8 cellular contexts compared by ENCODE assay signal in genomic region chr2:238238766-238239551, GRCh38. TPM values are rescaled to one million over a fixed set of nuclear protein-coding genes. Genes with fewer than 3 reads are reported as not detected.
DNase-seq lines count a peak whose midpoint lies in the region; ATAC-seq and TF ChIP-seq lines count a peak whose summit lies in the region.

No MANE protein-coding gene starts in this region.

- H3K36me3 ChIP-seq in hepatocyte (replicated peaks; ENCODE audit: insufficient read depth, low read depth), result no peaks in the 10 kb centered on the region

- TF ChIP-seq EP300 in Ishikawa (IDR thresholded peaks at IDR 0.05; ENCODE audit: borderline replicate concordance), result no peak

- ATAC-seq in activated T-cell treated with anti-CD3 and anti-CD28 coated beads, Interleukin-2, amount 50 U/mL, for 4 hours, result peak; percentile 26 to 28
- peak; percentile 43 for ATAC-seq in stimulated activated effector memory CD8-positive, alpha-beta T cell treated with anti-CD3 and anti-CD28 coated beads, Interleukin-12 subunit alpha, Interleukin-12 subunit beta, amount 100 ng/mL, for 72 hours
- ATAC-seq in GM21360 (IDR thresholded peaks at IDR 0.05; ENCODE audit: unreplicated experiment) (no peak), HG03571 (IDR thresholded peaks at IDR 0.05; ENCODE audit: unreplicated experiment) (no peak)

- no peak overlapping the region for H3K27ac Mint-ChIP-seq in stimulated activated effector memory CD8-positive, alpha-beta T cell treated with anti-CD3 and anti-CD28 coated beads, Interleukin-12 subunit alpha, Interleukin-12 subunit beta, amount 100 ng/mL, for 72 hours

- H3K27me3 ChIP-seq in hepatocyte, result peaks cover 14% of the 10 kb centered on the region

- H3K27ac ChIP-seq in hepatocyte, result no peak overlapping the region

- TF ChIP-seq RAD21 in Ishikawa (IDR thresholded peaks at IDR 0.05; ENCODE audit: low read depth), result no peak

- H2AFZ ChIP-seq in hepatocyte, result peak overlapping the region; percentile 49

- DNase-seq in NCI-H748 (lab: John Stamatoyannopoulos, UW; ENCODE audit: unreplicated experiment) (peak; percentile 78), NCI-H748 treated with DMSO at 0.1 percent for 48 hours (lab: John Stamatoyannopoulos, UW) (no peak), hepatocyte (ENCODE audit: low spot score) (peak; percentile 41)
- DNase-seq in activated T-cell treated with anti-CD3 and anti-CD28 coated beads, Interleukin-2, amount 50 U/mL, for 4 hours, result peak; percentile 21
- no peak for DNase-seq in stimulated activated effector memory CD8-positive, alpha-beta T cell treated with anti-CD3 and anti-CD28 coated beads, Interleukin-12 subunit alpha, Interleukin-12 subunit beta, amount 100 ng/mL, for 72 hours (ENCODE audit: low spot score in 2 of 2)

- TF ChIP-seq CTCF in hepatocyte (IDR thresholded peaks at IDR 0.05; ENCODE audit: poor library complexity), result no peak

- H3K4me1 ChIP-seq in hepatocyte (ENCODE audit: insufficient read depth), result peaks cover 32% of the 10 kb centered on the region

- H3K4me3 ChIP-seq in hepatocyte, result no peak overlapping the region

- no peaks in the 10 kb centered on the region for H3K9me3 ChIP-seq in hepatocyte (ENCODE audit: low read depth)

- H4K20me1 ChIP-seq in hepatocyte (ENCODE audit: insufficient read depth, poor library complexity, severe bottlenecking), result no peaks in the 10 kb centered on the region

- peak overlapping the region; percentile 55 for H3K4me3 Mint-ChIP-seq in activated T-cell treated with anti-CD3 and anti-CD28 coated beads, Interleukin-2, amount 50 U/mL, for 4 hours
- H3K4me3 Mint-ChIP-seq in stimulated activated effector memory CD8-positive, alpha-beta T cell treated with anti-CD3 and anti-CD28 coated beads, Interleukin-12 subunit alpha, Interleukin-12 subunit beta, amount 100 ng/mL, for 72 hours, result peak overlapping the region; percentile 31

- no peaks in the 10 kb centered on the region for H3K36me3 Mint-ChIP-seq in activated T-cell treated with anti-CD3 and anti-CD28 coated beads, Interleukin-2, amount 50 U/mL, for 4 hours (ENCODE audit: insufficient read depth)
- H3K36me3 Mint-ChIP-seq in stimulated activated effector memory CD8-positive, alpha-beta T cell treated with anti-CD3 and anti-CD28 coated beads, Interleukin-12 subunit alpha, Interleukin-12 subunit beta, amount 100 ng/mL, for 72 hours, result peaks cover 6% of the 10 kb centered on the region

- no peaks in the 10 kb centered on the region for H3K9me2 ChIP-seq in hepatocyte (replicated peaks; ENCODE audit: insufficient read depth)

- peaks cover 7% of the 10 kb centered on the region for H3K4me1 Mint-ChIP-seq in activated T-cell treated with anti-CD3 and anti-CD28 coated beads, Interleukin-2, amount 50 U/mL, for 4 hours (ENCODE audit: low read depth)
- peaks cover 6% of the 10 kb centered on the region for H3K4me1 Mint-ChIP-seq in stimulated activated effector memory CD8-positive, alpha-beta T cell treated with anti-CD3 and anti-CD28 coated beads, Interleukin-12 subunit alpha, Interleukin-12 subunit beta, amount 100 ng/mL, for 72 hours

- peak overlapping the region; percentile 99 for H3K4me2 ChIP-seq in hepatocyte

- H3K9me3 Mint-ChIP-seq in activated T-cell treated with anti-CD3 and anti-CD28 coated beads, Interleukin-2, amount 50 U/mL, for 4 hours, result no peaks in the 10 kb centered on the region
- H3K9me3 Mint-ChIP-seq in stimulated activated effector memory CD8-positive, alpha-beta T cell treated with anti-CD3 and anti-CD28 coated beads, Interleukin-12 subunit alpha, Interleukin-12 subunit beta, amount 100 ng/mL, for 72 hours, result no peaks in the 10 kb centered on the region

- peaks cover 22% of the 10 kb centered on the region for H3K27me3 Mint-ChIP-seq in activated T-cell treated with anti-CD3 and anti-CD28 coated beads, Interleukin-2, amount 50 U/mL, for 4 hours (ENCODE audit: low read depth)

- H3K79me2 ChIP-seq in hepatocyte, result no peaks in the 10 kb centered on the region

- 68% methylated on average over 30 of the region's 77 CpGs for WGBS in hepatocyte (ENCODE audit: low lambda C conversion rate, missing lambda C conversion rate)

TF ChIP-seq in Ishikawa, 13 proteins besides CTCF, POLR2A, EP300 and RAD21:
- 0 out of 2 replicates have a peak, but pooled peaks have one; percentile 37 for TF ChIP-seq USF1 (IDR thresholded peaks at IDR 0.05)
- TF ChIP-seq ZBTB7A (IDR thresholded peaks at IDR 0.05; ENCODE audit: low read depth), result 0 out of 2 replicates have a peak, but pooled peaks have one; percentile 29
- no peak for TF ChIP-seq REST (IDR thresholded peaks at IDR 0.05; ENCODE audit: low read depth)
- no peak for TF ChIP-seq YY1 (IDR thresholded peaks at IDR 0.05; ENCODE audit: low read depth)
- peak; percentile 99 for TF ChIP-seq MAX (IDR thresholded peaks at IDR 0.05)

RNA-seq across cellular contexts. Expression of gene HES6, which starts 0.9 kb away (rescaled TPM):
- total RNA-seq in activated T-cell treated with anti-CD3 and anti-CD28 coated beads, Interleukin-2, amount 50 U/mL, for 4 hours, result 1 to 10 TPM; 5.9 to 9.1 (median 8.0) TPM
- 14.1 and 17.8 TPM in 2 replicates for total RNA-seq in hepatocyte
- 23.0 and 28.5 TPM in 2 replicates for polyA plus RNA-seq in hepatocyte

RNA-seq across cellular contexts. Expression of gene ILKAP, which starts 35.5 kb away (rescaled TPM):
- 10 to 100 TPM; 64.5 to 70.9 (median 66.5) TPM for total RNA-seq in activated T-cell treated with anti-CD3 and anti-CD28 coated beads, Interleukin-2, amount 50 U/mL, for 4 hours
- 20.4 and 25.9 TPM in 2 replicates for total RNA-seq in hepatocyte
- 36.6 and 37.5 TPM in 2 replicates for polyA plus RNA-seq in hepatocyte

RNA-seq across cellular contexts. Expression of gene PER2, which starts 49.5 kb away (rescaled TPM):
- 10 to 100 TPM; 22.8 to 25.4 (median 24.6) TPM for total RNA-seq in activated T-cell treated with anti-CD3 and anti-CD28 coated beads, Interleukin-2, amount 50 U/mL, for 4 hours
- 6.1 and 8.9 TPM in 2 replicates for total RNA-seq in hepatocyte
- 6.0 and 6.4 TPM in 2 replicates for polyA plus RNA-seq in hepatocyte

Comparison
In these comparisons a context has a peak if more than half of its experiments do, and no peak if none do; other contexts are left out.
1. DNase-seq: peak in NCI-H748 (single experiment), activated T-cell treated with anti-CD3 and anti-CD28 coated beads, Interleukin-2, amount 50 U/mL, for 4 hours (single experiment) and hepatocyte (single experiment); none in NCI-H748 treated with DMSO at 0.1 percent for 48 hours (single experiment) and stimulated activated effector memory CD8-positive, alpha-beta T cell treated with anti-CD3 and anti-CD28 coated beads, Interleukin-12 subunit alpha, Interleukin-12 subunit beta, amount 100 ng/mL, for 72 hours (0 of 2).
2. ATAC-seq: peak in activated T-cell treated with anti-CD3 and anti-CD28 coated beads, Interleukin-2, amount 50 U/mL, for 4 hours (2 of 2) and stimulated activated effector memory CD8-positive, alpha-beta T cell treated with anti-CD3 and anti-CD28 coated beads, Interleukin-12 subunit alpha, Interleukin-12 subunit beta, amount 100 ng/mL, for 72 hours (single experiment); none in GM21360 (single experiment) and HG03571 (single experiment).